ENCODE assay signal across 15 cellular contexts in the genomic region with DNA sequence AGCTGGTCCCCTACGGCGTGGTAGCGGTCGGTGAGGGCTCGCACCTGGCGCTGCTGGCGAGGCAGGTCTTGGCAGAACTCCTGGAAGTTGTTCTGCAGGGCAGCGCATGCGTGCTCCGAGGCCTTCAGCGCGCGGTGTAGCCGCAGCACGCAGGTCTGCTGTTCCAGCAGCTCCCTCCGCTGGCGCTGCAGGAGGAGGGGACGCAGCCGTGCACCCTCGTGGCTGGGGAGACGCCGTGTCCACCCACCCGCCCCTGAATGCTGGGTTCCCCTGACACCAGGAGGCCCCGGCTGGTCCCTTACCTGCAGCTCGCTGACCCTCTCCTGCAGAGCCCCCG. TPM values are rescaled to one million over a fixed set of nuclear protein-coding genes. Genes with fewer than 3 reads are reported as not detected.
DNase-seq lines count a peak whose midpoint lies in the region; ATAC-seq, FAIRE-seq and TF ChIP-seq lines count a peak whose summit lies in the region.
"Had no signal": no experiment of that assay in that cellular context is flagged by ENCODE, and none has a peak within 500 bp of the region (broad histone marks: within the 10 kb centered on the region; RNA-seq: fewer than 3 reads in every experiment).

No MANE protein-coding gene starts in this region.

- no peak overlapping the region for H3K4me3 Mint-ChIP-seq in MCF 10A (ENCODE audit: unreplicated experiment)
- H3K4me3 Mint-ChIP-seq: activated naive CD4-positive, alpha-beta T cell treated with anti-CD3 and anti-CD28 coated beads, Interleukin-2, amount 50 U/mL, for 24 hours; effector memory CD8-positive, alpha-beta T cell; T-helper 17 cell had no signal

- POLR2A ChIA-PET in HepG2 (lab: Yijun Ruan, JAX) = interaction anchor here (1.0 to 2.0 kb wide), 5 partner anchors 11 to 139 kb away, joined by 3 to 9 read pairs (median 4); a partner anchor contains a TSS
- POLR2A ChIA-PET in MCF 10A (lab: Yijun Ruan, JAX) = interaction anchor here (1.1 kb wide), 1 partner anchor 57 kb away, joined by 4 read pairs; a partner anchor contains a TSS

- FAIRE-seq in HepG2 (lab: Jason Lieb, UNC) (no peak), kidney (lab: Jason Lieb, UNC) (no peak)

- H3K27me3 ChIP-seq in HepG2 (ENCODE audit: control insufficient read depth in 1 of 2, insufficient read depth in 2 of 2, low read length in 2 of 2) = no peaks in the 10 kb centered on the region
- H3K27me3 ChIP-seq: BLaER1 treated with 17β-estradiol and CSF1 and Interleukin-3, amounts not matched to agents 10 nM and 100 nM; Peyer's patch had no signal

- H3K36me3 ChIP-seq in HepG2 (replicated peaks in 1 of 2; ENCODE audit: control insufficient read depth in 1 of 2, insufficient read depth in 2 of 2, low read length in 2 of 2) (peaks cover 4 to 5% of the 10 kb centered on the region in 2 experiments; a peak in 4 of 5 replicates), kidney (ENCODE audit: control insufficient read depth in 1 of 2, insufficient read depth in 2 of 2, low read length in 2 of 2) (peaks cover under 1 to 4% of the 10 kb centered on the region in 2 donors)
- H3K36me3 ChIP-seq: BLaER1 treated with 17β-estradiol and CSF1 and Interleukin-3, amounts not matched to agents 10 nM and 100 nM had no signal

- no peaks in the 10 kb centered on the region for H3K9me3 ChIP-seq in HepG2 (ENCODE audit: low read length)
- no peaks in the 10 kb centered on the region for H3K9me3 ChIP-seq in kidney (ENCODE audit: control insufficient read depth in 1 of 2, low read length in 2 of 2)
- H3K9me3 ChIP-seq: BLaER1 treated with 17β-estradiol and CSF1 and Interleukin-3, amounts not matched to agents 10 nM and 100 nM; Peyer's patch had no signal

- WGBS in HepG2 (ENCODE audit: low lambda C conversion rate) = 98% methylated on average over 8 of the region's 26 CpGs

- H3K36me3 Mint-ChIP-seq in MCF 10A (ENCODE audit: insufficient read depth, unreplicated experiment) = peaks cover 19% of the 10 kb centered on the region
- H3K36me3 Mint-ChIP-seq: activated naive CD4-positive, alpha-beta T cell treated with anti-CD3 and anti-CD28 coated beads, Interleukin-2, amount 50 U/mL, for 24 hours; naive thymus-derived CD4-positive, alpha-beta T cell had no signal

- in situ Hi-C loops in HepG2 (cut with HindIII; ENCODE audit: extremely low pct_ligation_motif_present, low pct_unique_long_range_greater_than_20kb) = no loop called here
- in situ Hi-C loops in KBM-7 (cut with MboI; ENCODE audit: low pct_unique_long_range_greater_than_20kb, low sequenced_read_pairs) = loop anchor here (25.0 kb wide), 1 partner anchor 272 kb away; no protein-coding TSS in a partner anchor

- H3K27ac ChIP-seq in HepG2 (ENCODE audit: extremely low read length, insufficient read depth, low read length) = no peak overlapping the region
- no peak overlapping the region for H3K27ac ChIP-seq in kidney (ENCODE audit: low read depth in 2 of 2, low read length in 2 of 2)
- H3K27ac ChIP-seq: BLaER1 treated with 17β-estradiol and CSF1 and Interleukin-3, amounts not matched to agents 10 nM and 100 nM; Peyer's patch had no signal

- TF ChIP-seq CTCF in HepG2 (CRISPR knock-in tag; IDR thresholded peaks at IDR 0.05) = no peak
- TF ChIP-seq CTCF in kidney (IDR thresholded peaks at IDR 0.05; ENCODE audit: borderline replicate concordance, extremely low read depth, insufficient read depth) = no peak
- no peak for TF ChIP-seq CTCF in MCF 10A (IDR thresholded peaks at IDR 0.05; ENCODE audit: unreplicated experiment)

- no peak for ATAC-seq in HepG2

- H4K20me1 ChIP-seq in HepG2 (ENCODE audit: insufficient read depth, low read length) = no peaks in the 10 kb centered on the region
- H4K20me1 ChIP-seq: BLaER1 treated with 17β-estradiol and CSF1 and Interleukin-3, amounts not matched to agents 10 nM and 100 nM had no signal

- TF ChIP-seq RAD21 in HepG2 (CRISPR knock-in tag; IDR thresholded peaks at IDR 0.05) = no peak

- no peak for TF ChIP-seq POLR2A in HepG2 (IDR thresholded peaks at IDR 0.05; ENCODE audit: insufficient read depth in 1 of 2, low read depth in 2 of 2, low read length in 2 of 2)

- CTCF ChIA-PET in HepG2 (lab: Yijun Ruan, JAX; ENCODE audit: low intra/inter-chr PET ratio, low total read pairs) = interaction anchor here (1.2 to 1.9 kb wide), 3 partner anchors 9 to 265 kb away, joined by 4 to 7 read pairs (median 6); no protein-coding TSS in a partner anchor
- CTCF ChIA-PET in MCF 10A (lab: Yijun Ruan, JAX) = interaction anchor here (0.5 to 3.1 kb wide), 28 partner anchors 9 to 589 kb away, joined by 3 to 19 read pairs (median 4); a partner anchor contains a TSS

- TF ChIP-seq EP300 in HepG2 (IDR thresholded peaks at IDR 0.05; ENCODE audit: low read depth in 2 of 2, low read length in 2 of 2) = no peak
- no peak for TF ChIP-seq EP300 in HepG2 (CRISPR knock-in tag; IDR thresholded peaks at IDR 0.05; ENCODE audit: borderline replicate concordance)

- DNase-seq in DMS53 treated with DMSO at 0.1 percent for 48 hours (lab: John Stamatoyannopoulos, UW; ENCODE audit: unreplicated experiment) (peak; percentile 52), NCI-H1105 (lab: John Stamatoyannopoulos, UW) (peak; percentile 72), RPMI8226 (peak; percentile 97), HepG2 (ENCODE audit: low spot score) (no peak), kidney (no peak), KBM-7 (no peak), mesenteric fat pad (ENCODE audit: low spot score) (no peak), MCF 10A (ENCODE audit: unreplicated experiment) (no peak)

- H2AFZ ChIP-seq in HepG2 (ENCODE audit: low read length) = no peak overlapping the region

- H3K4me3 ChIP-seq in HepG2 (replicated peaks in 1 of 3; ENCODE audit: insufficient read depth in 1 of 3, low read depth in 2 of 3, low read length in 3 of 3) (no peak overlapping the region), kidney (ENCODE audit: low read length in 2 of 2) (no peak overlapping the region)
- H3K4me3 ChIP-seq: BLaER1 treated with 17β-estradiol and CSF1 and Interleukin-3, amounts not matched to agents 10 nM and 100 nM; Peyer's patch had no signal

- no peaks in the 10 kb centered on the region for H3K27me3 Mint-ChIP-seq in MCF 10A (ENCODE audit: insufficient read depth, unreplicated experiment)
- H3K27me3 Mint-ChIP-seq: activated naive CD4-positive, alpha-beta T cell treated with anti-CD3 and anti-CD28 coated beads, Interleukin-2, amount 50 U/mL, for 24 hours; effector memory CD8-positive, alpha-beta T cell; naive thymus-derived CD4-positive, alpha-beta T cell; T-helper 17 cell had no signal

- H3K27ac Mint-ChIP-seq in MCF 10A (ENCODE audit: low read depth, unreplicated experiment) = no peak overlapping the region
- H3K27ac Mint-ChIP-seq: activated naive CD4-positive, alpha-beta T cell treated with anti-CD3 and anti-CD28 coated beads, Interleukin-2, amount 50 U/mL, for 24 hours; naive thymus-derived CD4-positive, alpha-beta T cell; T-helper 17 cell had no signal

- H3K4me1 Mint-ChIP-seq in MCF 10A (ENCODE audit: insufficient read depth, unreplicated experiment) = no peaks in the 10 kb centered on the region

- H3K4me2 ChIP-seq in HepG2 (ENCODE audit: low read depth, low read length) = no peak overlapping the region

- H3K9ac ChIP-seq in HepG2 (ENCODE audit: insufficient read depth, low read depth, low read length) (no peak overlapping the region), kidney (ENCODE audit: low read length in 2 of 2) (no peak overlapping the region)
- H3K9ac ChIP-seq: BLaER1 treated with 17β-estradiol and CSF1 and Interleukin-3, amounts not matched to agents 10 nM and 100 nM had no signal

- intact Hi-C loops in HepG2 (cut with micrococcal nuclease; ENCODE audit: unreplicated experiment) = loop anchor here (1.0 to 2.0 kb wide), 2 partner anchors 42 to 167 kb away; no protein-coding TSS in a partner anchor
- intact Hi-C loops in kidney (cut with DNase I) = loop anchor here (10.0 kb wide), 1 partner anchor 270 kb away; no protein-coding TSS in a partner anchor
- intact Hi-C loops in MCF 10A (cut with micrococcal nuclease) = loop anchor here (1.0 to 5.0 kb wide), 4 partner anchors 57 to 264 kb away; a partner anchor contains a TSS

- H3K79me2 ChIP-seq in HepG2 (ENCODE audit: insufficient read depth, low read length) = no peaks in the 10 kb centered on the region

- no peaks in the 10 kb centered on the region for H3K9me3 Mint-ChIP-seq in MCF 10A (ENCODE audit: unreplicated experiment)
- H3K9me3 Mint-ChIP-seq: activated naive CD4-positive, alpha-beta T cell treated with anti-CD3 and anti-CD28 coated beads, Interleukin-2, amount 50 U/mL, for 24 hours; effector memory CD8-positive, alpha-beta T cell had no signal

- BruUV-seq in HepG2 (replicated peaks; lab: Mats Ljungman, UMichigan) (no TSS peak), MCF 10A (replicated peaks; lab: Mats Ljungman, UMichigan) (no TSS peak)

- H3K4me1 ChIP-seq in HepG2 (ENCODE audit: insufficient read depth, low read length) = peaks cover 5% of the 10 kb centered on the region; the same call in 1 of the 2 replicates
- no peaks in the 10 kb centered on the region for H3K4me1 ChIP-seq in kidney (ENCODE audit: control insufficient read depth in 1 of 2, insufficient read depth in 1 of 2, low read depth in 1 of 2, low read length in 2 of 2)
- H3K4me1 ChIP-seq: Peyer's patch had no signal

RNA-seq across cellular contexts. Expression of a gene that starts 12.2 kb away (rescaled TPM):
- total RNA-seq in HepG2 (2016; rRNA removed; fragmentation: Illumina TruSeq; extraction: Trizol) = 3.6 and 8.2 TPM in 2 replicates
- 1.1 and 1.8 TPM in 2 replicates for total RNA-seq in HepG2 (2016; cell fraction: cytosol; rRNA removed; fragmentation: Illumina TruSeq; extraction: Trizol; ENCODE audit: low read depth)
- 2.4 and 9.2 TPM in 2 replicates for total RNA-seq in HepG2 (2016; cell fraction: insoluble cytoplasmic fraction; rRNA removed; fragmentation: Illumina TruSeq; extraction: Trizol)
- 1.1 and 1.4 TPM in 2 replicates for total RNA-seq in HepG2 (2016; cell fraction: membrane; rRNA removed; fragmentation: Illumina TruSeq; extraction: Trizol)
- 8.8 and 9.0 TPM in 2 replicates for total RNA-seq in HepG2 (2016; cell fraction: nucleus; rRNA removed; fragmentation: Illumina TruSeq; extraction: Trizol)
- polyA plus RNA-seq in HepG2 (2011; rRNA removed) = 2.1 and 4.3 TPM in 2 replicates
- polyA plus RNA-seq in HepG2 (2011; cell fraction: cytosol; rRNA removed) = 0.99 and 1.4 TPM in 2 replicates
- polyA plus RNA-seq in HepG2 (2011; cell fraction: nucleus; rRNA removed) = 26.0 and 30.5 TPM in 2 replicates
- 3.9 and 4.6 TPM in 2 replicates for polyA plus RNA-seq in HepG2 (2012)
- polyA plus RNA-seq in HepG2 (2016; cell fraction: cytosol; fragmentation: Illumina TruSeq; extraction: Trizol; ENCODE audit: low read depth) = 0.88 and 1.3 TPM in 2 replicates
- polyA plus RNA-seq in HepG2 (2016; cell fraction: insoluble cytoplasmic fraction; fragmentation: Illumina TruSeq; extraction: Trizol; ENCODE audit: low read depth) = 2.9 and 4.4 TPM in 2 replicates
- 1.0 and 1.6 TPM in 2 replicates for polyA plus RNA-seq in HepG2 (2016; cell fraction: membrane; fragmentation: Illumina TruSeq; extraction: Trizol; ENCODE audit: low read depth)
- 26.6 and 28.0 TPM in 2 replicates for polyA plus RNA-seq in HepG2 (2016; cell fraction: nucleus; fragmentation: Illumina TruSeq; extraction: Trizol; ENCODE audit: insufficient read depth, low read depth)
- 3.4 and 3.8 TPM in 2 replicates for polyA minus RNA-seq in HepG2 (2011; rRNA and poly(A)+ RNA removed; ENCODE audit: low replicate concordance)
- polyA minus RNA-seq in HepG2 (2011; cell fraction: cytosol; rRNA and poly(A)+ RNA removed) = 3.0 TPM in 2 replicates
- polyA minus RNA-seq in HepG2 (2011; cell fraction: nucleus; rRNA and poly(A)+ RNA removed) = 4.9 and 7.6 TPM in 2 replicates
- total RNA-seq in kidney = 23.5 TPM
- polyA plus RNA-seq in kidney (ENCODE audit: insufficient read depth, low read depth, low replicate concordance) = 11.1 TPM
- 0.16 TPM for total RNA-seq in mesenteric fat pad
- total RNA-seq in MCF 10A (2022) = 7.7 and 8.1 TPM in 2 replicates
- total RNA-seq: pulmonary artery endothelial cell had no signal

RNA-seq across cellular contexts. Expression of a gene that starts 14.2 kb away (rescaled TPM):
- total RNA-seq in HepG2 (2016; rRNA removed; fragmentation: Illumina TruSeq; extraction: Trizol) (2.0 and 5.8 TPM in 2 replicates), kidney (7.1 TPM), mesenteric fat pad (4.3 TPM), MCF 10A (2022) (5.3 and 5.7 TPM in 2 replicates)
- total RNA-seq in HepG2 (2016; cell fraction: cytosol; rRNA removed; fragmentation: Illumina TruSeq; extraction: Trizol; ENCODE audit: low read depth) = 1.8 and 2.5 TPM in 2 replicates
- 1.6 and 5.0 TPM in 2 replicates for total RNA-seq in HepG2 (2016; cell fraction: insoluble cytoplasmic fraction; rRNA removed; fragmentation: Illumina TruSeq; extraction: Trizol)
- 2.3 TPM in 2 replicates for total RNA-seq in HepG2 (2016; cell fraction: membrane; rRNA removed; fragmentation: Illumina TruSeq; extraction: Trizol)
- total RNA-seq in HepG2 (2016; cell fraction: nucleus; rRNA removed; fragmentation: Illumina TruSeq; extraction: Trizol) = 7.8 and 9.0 TPM in 2 replicates
- polyA plus RNA-seq in HepG2 (2011; rRNA removed) (11.4 and 18.0 TPM in 2 replicates), kidney (ENCODE audit: insufficient read depth, low read depth, low replicate concordance) (7.4 TPM)
- 5.4 and 6.1 TPM in 2 replicates for polyA plus RNA-seq in HepG2 (2011; cell fraction: cytosol; rRNA removed)
- 90.2 and 107 TPM in 2 replicates for polyA plus RNA-seq in HepG2 (2011; cell fraction: nucleus; rRNA removed)
- polyA plus RNA-seq in HepG2 (2012) = 10.2 and 11.2 TPM in 2 replicates
- polyA plus RNA-seq in HepG2 (2016; cell fraction: cytosol; fragmentation: Illumina TruSeq; extraction: Trizol; ENCODE audit: low read depth) = 0.93 and 1.5 TPM in 2 replicates
- polyA plus RNA-seq in HepG2 (2016; cell fraction: insoluble cytoplasmic fraction; fragmentation: Illumina TruSeq; extraction: Trizol; ENCODE audit: low read depth) = 1.1 and 1.4 TPM in 2 replicates
- 1.8 and 2.0 TPM in 2 replicates for polyA plus RNA-seq in HepG2 (2016; cell fraction: membrane; fragmentation: Illumina TruSeq; extraction: Trizol; ENCODE audit: low read depth)
- 29.8 and 32.4 TPM in 2 replicates for polyA plus RNA-seq in HepG2 (2016; cell fraction: nucleus; fragmentation: Illumina TruSeq; extraction: Trizol; ENCODE audit: insufficient read depth, low read depth)
- 0.84 and 2.9 TPM in 2 replicates for polyA minus RNA-seq in HepG2 (2011; rRNA and poly(A)+ RNA removed; ENCODE audit: low replicate concordance)
- 0.62 and 1.3 TPM in 2 replicates for polyA minus RNA-seq in HepG2 (2011; cell fraction: cytosol; rRNA and poly(A)+ RNA removed)
- polyA minus RNA-seq in HepG2 (2011; cell fraction: nucleus; rRNA and poly(A)+ RNA removed) = 4.0 and 7.6 TPM in 2 replicates

RNA-seq across cellular contexts. Expression of a gene that starts 35.9 kb away (rescaled TPM):
- total RNA-seq in HepG2 (2016; rRNA removed; fragmentation: Illumina TruSeq; extraction: Trizol) (14.7 and 18.0 TPM in 2 replicates), kidney (21.3 TPM), mesenteric fat pad (17.7 TPM), MCF 10A (2022) (13.0 and 15.4 TPM in 2 replicates)
- total RNA-seq in HepG2 (2016; cell fraction: cytosol; rRNA removed; fragmentation: Illumina TruSeq; extraction: Trizol; ENCODE audit: low read depth) = 26.3 and 36.8 TPM in 2 replicates
- total RNA-seq in HepG2 (2016; cell fraction: insoluble cytoplasmic fraction; rRNA removed; fragmentation: Illumina TruSeq; extraction: Trizol) = 13.8 and 19.0 TPM in 2 replicates
- total RNA-seq in HepG2 (2016; cell fraction: membrane; rRNA removed; fragmentation: Illumina TruSeq; extraction: Trizol) = 38.9 and 47.5 TPM in 2 replicates
- 9.0 and 10.9 TPM in 2 replicates for total RNA-seq in HepG2 (2016; cell fraction: nucleus; rRNA removed; fragmentation: Illumina TruSeq; extraction: Trizol)
- polyA plus RNA-seq in HepG2 (2011; rRNA removed) (21.3 and 29.4 TPM in 2 replicates), kidney (ENCODE audit: insufficient read depth, low read depth, low replicate concordance) (40.8 TPM)
- 20.7 and 26.7 TPM in 2 replicates for polyA plus RNA-seq in HepG2 (2011; cell fraction: cytosol; rRNA removed)
- polyA plus RNA-seq in HepG2 (2011; cell fraction: nucleus; rRNA removed) = 68.4 and 69.7 TPM in 2 replicates
- polyA plus RNA-seq in HepG2 (2012) = 17.2 and 19.1 TPM in 2 replicates
- 36.8 and 50.4 TPM in 2 replicates for polyA plus RNA-seq in HepG2 (2016; cell fraction: cytosol; fragmentation: Illumina TruSeq; extraction: Trizol; ENCODE audit: low read depth)
- polyA plus RNA-seq in HepG2 (2016; cell fraction: insoluble cytoplasmic fraction; fragmentation: Illumina TruSeq; extraction: Trizol; ENCODE audit: low read depth) = 17.0 and 17.1 TPM in 2 replicates
- polyA plus RNA-seq in HepG2 (2016; cell fraction: membrane; fragmentation: Illumina TruSeq; extraction: Trizol; ENCODE audit: low read depth) = 37.6 and 44.5 TPM in 2 replicates
- 23.5 and 24.6 TPM in 2 replicates for polyA plus RNA-seq in HepG2 (2016; cell fraction: nucleus; fragmentation: Illumina TruSeq; extraction: Trizol; ENCODE audit: insufficient read depth, low read depth)
- 12.3 and 13.2 TPM in 2 replicates for polyA minus RNA-seq in HepG2 (2011; rRNA and poly(A)+ RNA removed; ENCODE audit: low replicate concordance)
- polyA minus RNA-seq in HepG2 (2011; cell fraction: cytosol; rRNA and poly(A)+ RNA removed) = 3.3 and 7.8 TPM in 2 replicates
- 6.5 and 7.1 TPM in 2 replicates for polyA minus RNA-seq in HepG2 (2011; cell fraction: nucleus; rRNA and poly(A)+ RNA removed)

RNA-seq across cellular contexts. Expression of a gene that starts 35.9 kb away (rescaled TPM):
- total RNA-seq in HepG2 (2016; rRNA removed; fragmentation: Illumina TruSeq; extraction: Trizol) (120 and 156 TPM in 2 replicates), kidney (60.6 TPM), mesenteric fat pad (148 TPM), MCF 10A (2022) (23.4 and 26.0 TPM in 2 replicates)
- 10.7 and 14.1 TPM in 2 replicates for total RNA-seq in HepG2 (2016; cell fraction: cytosol; rRNA removed; fragmentation: Illumina TruSeq; extraction: Trizol; ENCODE audit: low read depth)
- 117 and 150 TPM in 2 replicates for total RNA-seq in HepG2 (2016; cell fraction: insoluble cytoplasmic fraction; rRNA removed; fragmentation: Illumina TruSeq; extraction: Trizol)
- total RNA-seq in HepG2 (2016; cell fraction: membrane; rRNA removed; fragmentation: Illumina TruSeq; extraction: Trizol) = 29.9 and 30.7 TPM in 2 replicates
- total RNA-seq in HepG2 (2016; cell fraction: nucleus; rRNA removed; fragmentation: Illumina TruSeq; extraction: Trizol) = 86.5 and 102 TPM in 2 replicates
- polyA plus RNA-seq in HepG2 (2011; rRNA removed) (84.2 and 86.4 TPM in 2 replicates), kidney (ENCODE audit: insufficient read depth, low read depth, low replicate concordance) (24.7 TPM)
- polyA plus RNA-seq in HepG2 (2011; cell fraction: cytosol; rRNA removed) = 56.8 and 64.7 TPM in 2 replicates
- polyA plus RNA-seq in HepG2 (2011; cell fraction: nucleus; rRNA removed) = 77.2 and 84.5 TPM in 2 replicates
- 59.6 and 89.0 TPM in 2 replicates for polyA plus RNA-seq in HepG2 (2012)
- polyA plus RNA-seq in HepG2 (2016; cell fraction: cytosol; fragmentation: Illumina TruSeq; extraction: Trizol; ENCODE audit: low read depth) = 5.3 and 5.6 TPM in 2 replicates
- polyA plus RNA-seq in HepG2 (2016; cell fraction: insoluble cytoplasmic fraction; fragmentation: Illumina TruSeq; extraction: Trizol; ENCODE audit: low read depth) = 71.5 and 71.7 TPM in 2 replicates
- polyA plus RNA-seq in HepG2 (2016; cell fraction: membrane; fragmentation: Illumina TruSeq; extraction: Trizol; ENCODE audit: low read depth) = 8.6 and 11.1 TPM in 2 replicates
- 66.2 and 73.5 TPM in 2 replicates for polyA plus RNA-seq in HepG2 (2016; cell fraction: nucleus; fragmentation: Illumina TruSeq; extraction: Trizol; ENCODE audit: insufficient read depth, low read depth)
- polyA minus RNA-seq in HepG2 (2011; rRNA and poly(A)+ RNA removed; ENCODE audit: low replicate concordance) = 73.6 and 303 TPM in 2 replicates
- 201 and 237 TPM in 2 replicates for polyA minus RNA-seq in HepG2 (2011; cell fraction: cytosol; rRNA and poly(A)+ RNA removed)
- polyA minus RNA-seq in HepG2 (2011; cell fraction: nucleus; rRNA and poly(A)+ RNA removed) = 162 and 215 TPM in 2 replicates

RNA-seq across cellular contexts. Expression of a gene that starts 57.4 kb away (rescaled TPM):
- total RNA-seq in HepG2 (2016; rRNA removed; fragmentation: Illumina TruSeq; extraction: Trizol) (39.8 and 89.7 TPM in 2 replicates), kidney (68.1 TPM), mesenteric fat pad (69.1 TPM), MCF 10A (2022) (80.8 and 106 TPM in 2 replicates)
- total RNA-seq in HepG2 (2016; cell fraction: cytosol; rRNA removed; fragmentation: Illumina TruSeq; extraction: Trizol; ENCODE audit: low read depth) = 19.0 and 21.2 TPM in 2 replicates
- total RNA-seq in HepG2 (2016; cell fraction: insoluble cytoplasmic fraction; rRNA removed; fragmentation: Illumina TruSeq; extraction: Trizol) = 34.8 and 87.8 TPM in 2 replicates
- 36.4 and 39.1 TPM in 2 replicates for total RNA-seq in HepG2 (2016; cell fraction: membrane; rRNA removed; fragmentation: Illumina TruSeq; extraction: Trizol)
- total RNA-seq in HepG2 (2016; cell fraction: nucleus; rRNA removed; fragmentation: Illumina TruSeq; extraction: Trizol) = 55.4 and 62.2 TPM in 2 replicates
- polyA plus RNA-seq in HepG2 (2011; rRNA removed) (74.3 and 79.0 TPM in 2 replicates), kidney (ENCODE audit: insufficient read depth, low read depth, low replicate concordance) (52.7 TPM)
- 56.3 and 67.1 TPM in 2 replicates for polyA plus RNA-seq in HepG2 (2011; cell fraction: cytosol; rRNA removed)
- polyA plus RNA-seq in HepG2 (2011; cell fraction: nucleus; rRNA removed) = 42.7 and 43.4 TPM in 2 replicates
- polyA plus RNA-seq in HepG2 (2012) = 84.3 and 86.0 TPM in 2 replicates
- polyA plus RNA-seq in HepG2 (2016; cell fraction: cytosol; fragmentation: Illumina TruSeq; extraction: Trizol; ENCODE audit: low read depth) = 12.5 and 13.5 TPM in 2 replicates
- 124 and 144 TPM in 2 replicates for polyA plus RNA-seq in HepG2 (2016; cell fraction: insoluble cytoplasmic fraction; fragmentation: Illumina TruSeq; extraction: Trizol; ENCODE audit: low read depth)
- 26.1 and 30.0 TPM in 2 replicates for polyA plus RNA-seq in HepG2 (2016; cell fraction: membrane; fragmentation: Illumina TruSeq; extraction: Trizol; ENCODE audit: low read depth)
- 107 and 120 TPM in 2 replicates for polyA plus RNA-seq in HepG2 (2016; cell fraction: nucleus; fragmentation: Illumina TruSeq; extraction: Trizol; ENCODE audit: insufficient read depth, low read depth)
- polyA minus RNA-seq in HepG2 (2011; rRNA and poly(A)+ RNA removed; ENCODE audit: low replicate concordance) = 72.1 and 78.5 TPM in 2 replicates
- 44.7 and 45.6 TPM in 2 replicates for polyA minus RNA-seq in HepG2 (2011; cell fraction: cytosol; rRNA and poly(A)+ RNA removed)
- 55.0 and 55.2 TPM in 2 replicates for polyA minus RNA-seq in HepG2 (2011; cell fraction: nucleus; rRNA and poly(A)+ RNA removed)

Comparison
In these comparisons a context has a peak if more than half of its experiments do, and no peak if none do; other contexts are left out.
1. DNase-seq: peak in DMS53 treated with DMSO at 0.1 percent for 48 hours (single experiment), NCI-H1105 (single experiment) and RPMI8226 (single experiment); none in HepG2 (single experiment), kidney (single experiment), KBM-7 (single experiment), mesenteric fat pad (single experiment) and MCF 10A (single experiment).